Comparison of ENCODE assay signal across 40 cellular contexts in the genomic region with DNA sequence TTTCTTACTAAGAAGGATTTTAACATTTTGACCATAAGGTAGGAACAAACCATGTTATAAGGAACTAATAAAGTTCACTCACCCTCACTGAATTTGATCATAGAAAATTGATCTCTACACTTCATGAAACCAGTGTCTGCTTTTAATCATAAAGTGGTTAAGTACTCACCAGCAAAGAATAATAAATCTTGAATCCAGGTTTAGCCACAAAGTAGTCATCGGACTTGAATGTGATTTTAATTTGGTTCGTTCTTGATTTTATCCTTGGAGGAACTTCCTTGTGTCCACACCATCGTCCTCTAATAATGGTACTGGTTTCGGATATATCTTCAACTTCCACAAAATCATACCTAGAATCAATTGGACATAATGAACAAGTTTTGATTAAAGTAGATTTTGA. TPM values are rescaled to one million over a fixed set of nuclear protein-coding genes. Genes with fewer than 3 reads are reported as not detected.
"Had no signal": no experiment of that assay in that cellular context is flagged by ENCODE, and none has a peak within 500 bp of the region (broad histone marks: within the 10 kb centered on the region; RNA-seq: fewer than 3 reads in every experiment).

No MANE protein-coding gene starts in this region.

- H3K36me3 ChIP-seq: breast epithelium, colonic mucosa, gastrocnemius medialis, heart right ventricle had no signal

- H3K4me2 ChIP-seq: hepatocyte had no signal

- H3K27me3 Mint-ChIP-seq: activated CD4-positive, alpha-beta memory T cell treated with anti-CD3 and anti-CD28 coated beads for 36 hours; activated CD4-positive, alpha-beta T cell treated with anti-CD3 and anti-CD28 coated beads for 36 hours; activated CD4-positive, alpha-beta T cell treated with anti-CD3 and anti-CD28 coated beads, Interleukin-2, amount 10 ng/mL, durations not matched to agents 24 days and 14 days; activated CD8-positive, alpha-beta memory T cell treated with anti-CD3 and anti-CD28 coated beads, Interleukin-2, amount 10 ng/mL, durations not matched to agents 7 days and 5 days; activated naive CD4-positive, alpha-beta T cell treated with anti-CD3 and anti-CD28 coated beads, Interleukin-2, amount 50 U/mL, for 24 hours; activated naive CD8-positive, alpha-beta T cell treated with anti-CD3 and anti-CD28 coated beads for 36 hours; activated naive CD8-positive, alpha-beta T cell treated with anti-CD3 and anti-CD28 coated beads, Interleukin-2, amount 50 U/mL, for 24 hours; brain had no signal

- H3K4me3 Mint-ChIP-seq: activated CD4-positive, alpha-beta memory T cell treated with anti-CD3 and anti-CD28 coated beads for 36 hours; activated CD4-positive, alpha-beta T cell treated with anti-CD3 and anti-CD28 coated beads for 36 hours; activated CD4-positive, alpha-beta T cell treated with anti-CD3 and anti-CD28 coated beads, Interleukin-2, amount 10 ng/mL, durations not matched to agents 24 days and 14 days; activated CD8-positive, alpha-beta memory T cell treated with anti-CD3 and anti-CD28 coated beads, Interleukin-2, amount 10 ng/mL, durations not matched to agents 7 days and 5 days; activated CD8-positive, alpha-beta T cell treated with anti-CD3 and anti-CD28 coated beads, Interleukin-2, amount 10 ng/mL, durations not matched to agents 7 days and 5 days; activated naive CD4-positive, alpha-beta T cell treated with anti-CD3 and anti-CD28 coated beads for 36 hours; activated naive CD4-positive, alpha-beta T cell treated with anti-CD3 and anti-CD28 coated beads, Interleukin-2, amount 50 U/mL, for 24 hours; activated naive CD8-positive, alpha-beta T cell treated with anti-CD3 and anti-CD28 coated beads for 36 hours; activated naive CD8-positive, alpha-beta T cell treated with anti-CD3 and anti-CD28 coated beads, Interleukin-2, amount 50 U/mL, for 24 hours; activated T-helper 1 cell treated with anti-CD3 and anti-CD28 coated beads, Interleukin-12 subunit alpha, Interleukin-12 subunit beta, Interleukin-2, Interleukin-4 antibody, amounts not matched to agents 30 ng/mL and 10 ng/mL and 1 ng/mL, durations not matched to agents 14 hours and 24 hours and 36 hours; brain had no signal

- H3K4me1 Mint-ChIP-seq: activated CD4-positive, alpha-beta T cell treated with anti-CD3 and anti-CD28 coated beads for 36 hours; activated CD4-positive, alpha-beta T cell treated with anti-CD3 and anti-CD28 coated beads, Interleukin-2, amount 10 ng/mL, durations not matched to agents 24 days and 14 days; activated CD8-positive, alpha-beta memory T cell treated with anti-CD3 and anti-CD28 coated beads, Interleukin-2, amount 10 ng/mL, durations not matched to agents 7 days and 5 days; activated naive CD4-positive, alpha-beta T cell treated with anti-CD3 and anti-CD28 coated beads, Interleukin-2, amount 50 U/mL, for 24 hours; activated naive CD8-positive, alpha-beta T cell treated with anti-CD3 and anti-CD28 coated beads for 36 hours; activated naive CD8-positive, alpha-beta T cell treated with anti-CD3 and anti-CD28 coated beads, Interleukin-2, amount 50 U/mL, for 24 hours had no signal

- H2AFZ ChIP-seq: hepatocyte had no signal

- H3K4me1 ChIP-seq: adrenal gland, breast epithelium, colonic mucosa, foreskin keratinocyte, gastrocnemius medialis, heart right ventricle had no signal

- H3K27ac ChIP-seq: adrenal gland, breast epithelium, cardiac muscle cell, colonic mucosa, epithelial cell of prostate, foreskin keratinocyte, gastrocnemius medialis, heart right ventricle, hepatocyte had no signal

- H3K4me3 ChIP-seq: adrenal gland, breast epithelium, cardiac muscle cell, colonic mucosa, gastrocnemius medialis, heart right ventricle, hepatocyte had no signal

- H3K9me3 Mint-ChIP-seq: activated CD4-positive, alpha-beta memory T cell treated with anti-CD3 and anti-CD28 coated beads for 36 hours; activated CD4-positive, alpha-beta T cell treated with anti-CD3 and anti-CD28 coated beads, Interleukin-2, amount 10 ng/mL, durations not matched to agents 24 days and 14 days; activated naive CD4-positive, alpha-beta T cell treated with anti-CD3 and anti-CD28 coated beads for 36 hours; activated naive CD4-positive, alpha-beta T cell treated with anti-CD3 and anti-CD28 coated beads, Interleukin-2, amount 50 U/mL, for 24 hours; activated naive CD8-positive, alpha-beta T cell treated with anti-CD3 and anti-CD28 coated beads for 36 hours; activated naive CD8-positive, alpha-beta T cell treated with anti-CD3 and anti-CD28 coated beads, Interleukin-2, amount 50 U/mL, for 24 hours; activated T-helper 1 cell treated with anti-CD3 and anti-CD28 coated beads, Interleukin-12 subunit alpha, Interleukin-12 subunit beta, Interleukin-2, Interleukin-4 antibody, amounts not matched to agents 30 ng/mL and 10 ng/mL and 1 ng/mL, durations not matched to agents 14 hours and 24 hours and 36 hours; activated T-helper 2 cell treated with anti-CD3 and anti-CD28 coated beads, Interferon-gamma antibody, Interleukin-2, Interleukin-4, amounts not matched to agents 10 μg/mL and 5 μg/mL and 100 μg/mL, durations not matched to agents 14 hours and 24 hours and 36 hours; brain had no signal

- ATAC-seq: activated CD4-positive, alpha-beta T cell treated with anti-CD3 and anti-CD28 coated beads for 36 hours; activated CD8-positive, alpha-beta memory T cell treated with anti-CD3 and anti-CD28 coated beads, Interleukin-2, amount 10 ng/mL, durations not matched to agents 7 days and 5 days; activated CD8-positive, alpha-beta T cell treated with anti-CD3 and anti-CD28 coated beads, Interleukin-2, amount 10 ng/mL, durations not matched to agents 7 days and 5 days; activated naive CD8-positive, alpha-beta T cell treated with anti-CD3 and anti-CD28 coated beads, Interleukin-2, amount 50 U/mL, for 24 hours; foreskin keratinocyte; gastrocnemius medialis; heart right ventricle had no signal

- FAIRE-seq: endothelial cell of umbilical vein had no signal

- H3K9me3 ChIP-seq: adrenal gland, breast epithelium, colonic mucosa, gastrocnemius medialis, heart right ventricle had no signal

- H3K27ac Mint-ChIP-seq: activated CD4-positive, alpha-beta memory T cell treated with anti-CD3 and anti-CD28 coated beads for 36 hours; activated CD4-positive, alpha-beta T cell treated with anti-CD3 and anti-CD28 coated beads for 36 hours; activated CD4-positive, alpha-beta T cell treated with anti-CD3 and anti-CD28 coated beads, Interleukin-2, amount 10 ng/mL, durations not matched to agents 24 days and 14 days; activated CD8-positive, alpha-beta memory T cell treated with anti-CD3 and anti-CD28 coated beads, Interleukin-2, amount 10 ng/mL, durations not matched to agents 7 days and 5 days; activated CD8-positive, alpha-beta T cell treated with anti-CD3 and anti-CD28 coated beads, Interleukin-2, amount 10 ng/mL, durations not matched to agents 7 days and 5 days; activated naive CD4-positive, alpha-beta T cell treated with anti-CD3 and anti-CD28 coated beads for 36 hours; activated naive CD4-positive, alpha-beta T cell treated with anti-CD3 and anti-CD28 coated beads, Interleukin-2, amount 50 U/mL, for 24 hours; activated naive CD8-positive, alpha-beta T cell treated with anti-CD3 and anti-CD28 coated beads for 36 hours; activated naive CD8-positive, alpha-beta T cell treated with anti-CD3 and anti-CD28 coated beads, Interleukin-2, amount 50 U/mL, for 24 hours; activated T-helper 1 cell treated with anti-CD3 and anti-CD28 coated beads, Interleukin-12 subunit alpha, Interleukin-12 subunit beta, Interleukin-2, Interleukin-4 antibody, amounts not matched to agents 30 ng/mL and 10 ng/mL and 1 ng/mL, durations not matched to agents 14 hours and 24 hours and 36 hours; activated T-helper 2 cell treated with anti-CD3 and anti-CD28 coated beads, Interferon-gamma antibody, Interleukin-2, Interleukin-4, amounts not matched to agents 10 μg/mL and 5 μg/mL and 100 μg/mL, durations not matched to agents 14 hours and 24 hours and 36 hours; brain had no signal

- H3K79me2 ChIP-seq: hepatocyte had no signal

- H3K36me3 Mint-ChIP-seq: activated CD4-positive, alpha-beta memory T cell treated with anti-CD3 and anti-CD28 coated beads for 36 hours; activated CD8-positive, alpha-beta memory T cell treated with anti-CD3 and anti-CD28 coated beads, Interleukin-2, amount 10 ng/mL, durations not matched to agents 7 days and 5 days; activated naive CD4-positive, alpha-beta T cell treated with anti-CD3 and anti-CD28 coated beads, Interleukin-2, amount 50 U/mL, for 24 hours; activated naive CD8-positive, alpha-beta T cell treated with anti-CD3 and anti-CD28 coated beads for 36 hours; brain had no signal

- DNase-seq: activated CD4-positive, alpha-beta memory T cell treated with anti-CD3 and anti-CD28 coated beads for 36 hours; activated CD4-positive, alpha-beta T cell treated with anti-CD3 and anti-CD28 coated beads for 36 hours; activated CD4-positive, alpha-beta T cell treated with anti-CD3 and anti-CD28 coated beads, Interleukin-2, amount 10 ng/mL, durations not matched to agents 24 days and 14 days; activated CD4-positive, CD25-positive, alpha-beta regulatory T cell; activated CD4-positive, CD25-positive, alpha-beta regulatory T cell treated with anti-CD3 and anti-CD28 coated beads, Interleukin-2, amount 50 U/mL, for 72 hours; activated CD8-positive, alpha-beta memory T cell treated with anti-CD3 and anti-CD28 coated beads, Interleukin-2, amount 10 ng/mL, durations not matched to agents 7 days and 5 days; activated CD8-positive, alpha-beta memory T cell treated with anti-CD3 and anti-CD28 coated beads, Interleukin-2, amount 50 U/mL, for 4 hours; activated CD8-positive, alpha-beta T cell treated with anti-CD3 and anti-CD28 coated beads, Interleukin-2, amount 10 ng/mL, durations not matched to agents 7 days and 5 days; activated effector memory CD4-positive, alpha-beta T cell treated with anti-CD3 and anti-CD28 coated beads, Interleukin-2, amount 50 U/mL, for 16 hours; activated naive CD4-positive, alpha-beta T cell treated with anti-CD3 and anti-CD28 coated beads for 36 hours; activated naive CD8-positive, alpha-beta T cell treated with anti-CD3 and anti-CD28 coated beads for 36 hours; activated naive CD8-positive, alpha-beta T cell treated with anti-CD3 and anti-CD28 coated beads, Interleukin-2, amount 50 U/mL, for 24 hours; activated T-cell treated with anti-CD3 and anti-CD28 coated beads, Interleukin-2, amount 50 U/mL, for 1 hour; activated T-cell treated with anti-CD3 and anti-CD28 coated beads, Interleukin-2, amount 50 U/mL, for 48 hours; adrenal gland; amygdala; aorta; central memory CD4-positive, alpha-beta T cell; cerebellar nuclear complex; colonic mucosa; effector CD8-positive, alpha-beta T cell; foreskin keratinocyte; gastrocnemius medialis; heart right ventricle; T-helper 2 cell had no signal

- H3K27me3 ChIP-seq: adrenal gland, breast epithelium, cardiac muscle cell, colonic mucosa, foreskin keratinocyte, gastrocnemius medialis, heart right ventricle, hepatocyte had no signal

RNA-seq across cellular contexts. Expression of a gene that starts 40.5 kb away (rescaled TPM):
- total RNA-seq: activated CD4-positive, alpha-beta memory T cell treated with anti-CD3 and anti-CD28 coated beads for 36 hours; activated CD4-positive, alpha-beta T cell treated with anti-CD3 and anti-CD28 coated beads for 36 hours; activated CD4-positive, alpha-beta T cell treated with anti-CD3 and anti-CD28 coated beads, Interleukin-2, amount 10 ng/mL, durations not matched to agents 24 days and 14 days; activated CD8-positive, alpha-beta memory T cell treated with anti-CD3 and anti-CD28 coated beads for 36 hours; activated CD8-positive, alpha-beta memory T cell treated with anti-CD3 and anti-CD28 coated beads, Interleukin-2, amount 10 ng/mL, durations not matched to agents 7 days and 5 days; activated CD8-positive, alpha-beta T cell treated with anti-CD3 and anti-CD28 coated beads, Interleukin-2, amount 10 ng/mL, durations not matched to agents 7 days and 5 days; activated naive CD4-positive, alpha-beta T cell treated with anti-CD3 and anti-CD28 coated beads for 36 hours; activated naive CD8-positive, alpha-beta T cell treated with anti-CD3 and anti-CD28 coated beads for 36 hours; activated T-helper 1 cell treated with anti-CD3 and anti-CD28 coated beads, Interleukin-12 subunit alpha, Interleukin-12 subunit beta, Interleukin-2, Interleukin-4 antibody, amounts not matched to agents 30 ng/mL and 10 ng/mL and 1 ng/mL, durations not matched to agents 14 hours and 24 hours and 36 hours; activated T-helper 2 cell treated with anti-CD3 and anti-CD28 coated beads, Interferon-gamma antibody, Interleukin-2, Interleukin-4, amounts not matched to agents 10 μg/mL and 5 μg/mL and 100 μg/mL, durations not matched to agents 14 hours and 24 hours and 36 hours; adrenal gland; aorta; breast epithelium; cardiac muscle cell; colonic mucosa; dermis microvascular lymphatic vessel endothelial cell; endothelial cell of umbilical vein; fibroblast of lung; foreskin keratinocyte; gastrocnemius medialis; glomerular endothelial cell; heart right ventricle; hepatocyte; T-helper 1 cell treated with Interleukin-12 subunit alpha and Interleukin-12 subunit beta and Interleukin-4 antibody, amounts not matched to agents 30 ng/mL and 1 ng/mL, for 36 hours had no signal
- polyA plus RNA-seq: aorta, endothelial cell of umbilical vein, esophagus, fibroblast of lung, foreskin keratinocyte, heart right ventricle had no signal
